ENCODE assay signal across 26 cellular contexts in genomic region chr10:21764790-21765189, GRCh38.
DNase-seq lines count a peak whose midpoint lies in the region; ATAC-seq and TF ChIP-seq lines count a peak whose summit lies in the region.
"Had no signal": no experiment of that assay in that cellular context is flagged by ENCODE, and none has a peak within 500 bp of the region (broad histone marks: within the 10 kb centered on the region; RNA-seq: fewer than 3 reads in every experiment).

No MANE protein-coding gene starts in this region.

- no peaks in the 10 kb centered on the region for H3K36me3 ChIP-seq in HEK293 (ENCODE audit: control insufficient read depth in 2 of 2, insufficient read depth in 1 of 2, low read length in 2 of 2)
- H3K36me3 ChIP-seq: uterus had no signal

- ATAC-seq in T-helper 17 cell (peak; percentile 56), HG02588 (IDR thresholded peaks at IDR 0.05; ENCODE audit: unreplicated experiment) (no peak)
- ATAC-seq in naive thymus-derived CD8-positive, alpha-beta T cell, result peak; percentile 83 to 91
- ATAC-seq: GM12878, psoas muscle, Right ventricle myocardium inferior, SK-N-SH treated with all-trans-retinoic acid at 6 μM for 48 hours had no signal

- POLR2A ChIA-PET in HEK293 (lab: Yijun Ruan, JAX), result no interaction called here
- POLR2A ChIA-PET in naive thymus-derived CD8-positive, alpha-beta T cell (lab: Charles Lee), result interaction anchor here (1.1 kb wide), 1 partner anchor 18 kb away, joined by 3 read pairs; no protein-coding TSS in a partner anchor

- H3K4me3 ChIP-seq in HEK293 (ENCODE audit: low read depth, low read length), result no peak overlapping the region
- H3K4me3 ChIP-seq: GM12878, left ventricle myocardium inferior, PC-9, psoas muscle, uterus had no signal

- no peak for TF ChIP-seq CTCF in HEK293 (tag by site-specific recombination; IDR thresholded peaks at IDR 0.05)

- H3K4me1 ChIP-seq in HEK293 (ENCODE audit: control insufficient read depth, insufficient read depth, low read length), result no peaks in the 10 kb centered on the region
- H3K4me1 ChIP-seq: left ventricle myocardium inferior, psoas muscle, uterus had no signal

- H3K27ac ChIP-seq in HEK293 (ENCODE audit: extremely low read depth, low read depth, low read length), result no peak overlapping the region
- H3K27ac ChIP-seq: C4-2B, epithelial cell of prostate, left ventricle myocardium inferior, PC-9, psoas muscle, uterus had no signal

- DNase-seq in activated naive CD4-positive, alpha-beta T cell (lab: John Stamatoyannopoulos, UW), result no peak
- DNase-seq in T-helper 17 cell, result no peak
- peak in 4 of 10 donors; percentile 1 to 51 (median 25) for DNase-seq in naive thymus-derived CD8-positive, alpha-beta T cell
- no peak for DNase-seq in stimulated activated CD4-positive, alpha-beta T cell treated with anti-CD3 and anti-CD28 coated beads, Interleukin-15, amount 100 ng/mL, for 24 hours
- DNase-seq: activated effector memory CD4-positive, alpha-beta T cell treated with Interleukin-2 at 50 U/mL for 16 hours; effector CD8-positive, alpha-beta T cell; glutamatergic neuron; GOT3; islet precursor cell; Kasumi-1; left ventricle myocardium inferior; NCI-H510A; nucleus accumbens; PC-9; psoas muscle; T1000; uterus had no signal

- H3K9me3 ChIP-seq in HEK293 (ENCODE audit: control insufficient read depth, insufficient read depth, low read depth, low read length) (no peaks in the 10 kb centered on the region), T-helper 17 cell (ENCODE audit: control insufficient read depth, low read length, poor library complexity, severe bottlenecking) (no peaks in the 10 kb centered on the region)
- H3K9me3 ChIP-seq: left ventricle myocardium inferior, psoas muscle, uterus had no signal

- H3K27ac Mint-ChIP-seq in activated naive CD4-positive, alpha-beta T cell treated with anti-CD3 and anti-CD28 coated beads, Interleukin-2, amount 50 U/mL, for 24 hours, result peak overlapping the region; percentile 91
- peak overlapping the region; percentile 70 for H3K27ac Mint-ChIP-seq in T-helper 17 cell
- peak overlapping the region in 9 of 10 donors; percentile 1 to 89 (median 76) for H3K27ac Mint-ChIP-seq in naive thymus-derived CD8-positive, alpha-beta T cell
- H3K27ac Mint-ChIP-seq: stimulated activated naive CD8-positive, alpha-beta T cell treated with anti-CD3 and anti-CD28 coated beads, Interleukin-15, Interleukin-2, amounts not matched to agents 100 ng/mL and 50 ng/mL, for 24 hours had no signal

- H3K9me3 Mint-ChIP-seq in activated naive CD4-positive, alpha-beta T cell treated with anti-CD3 and anti-CD28 coated beads, Interleukin-2, amount 50 U/mL, for 24 hours, result no peaks in the 10 kb centered on the region
- no peaks in the 10 kb centered on the region for H3K9me3 Mint-ChIP-seq in naive thymus-derived CD8-positive, alpha-beta T cell
- H3K9me3 Mint-ChIP-seq: stimulated activated naive CD8-positive, alpha-beta T cell treated with anti-CD3 and anti-CD28 coated beads, Interleukin-15, Interleukin-2, amounts not matched to agents 100 ng/mL and 50 ng/mL, for 24 hours had no signal

- H3K4me1 Mint-ChIP-seq in activated naive CD4-positive, alpha-beta T cell treated with anti-CD3 and anti-CD28 coated beads, Interleukin-2, amount 50 U/mL, for 24 hours, result peaks cover 19% of the 10 kb centered on the region
- H3K4me1 Mint-ChIP-seq in T-helper 17 cell, result peaks cover 6% of the 10 kb centered on the region
- H3K4me1 Mint-ChIP-seq in naive thymus-derived CD8-positive, alpha-beta T cell, result peaks cover 3 to 8% (median 6%) of the 10 kb centered on the region in 4 donors

- peak overlapping the region; percentile 62 for H3K4me3 Mint-ChIP-seq in activated naive CD4-positive, alpha-beta T cell treated with anti-CD3 and anti-CD28 coated beads, Interleukin-2, amount 50 U/mL, for 24 hours
- no peak overlapping the region for H3K4me3 Mint-ChIP-seq in T-helper 17 cell
- H3K4me3 Mint-ChIP-seq in naive thymus-derived CD8-positive, alpha-beta T cell, result peak overlapping the region in 7 of 10 donors; percentile 2 to 50 (median 20)
- H3K4me3 Mint-ChIP-seq: stimulated activated naive CD8-positive, alpha-beta T cell treated with anti-CD3 and anti-CD28 coated beads, Interleukin-15, Interleukin-2, amounts not matched to agents 100 ng/mL and 50 ng/mL, for 24 hours had no signal

- H3K36me3 Mint-ChIP-seq in activated naive CD4-positive, alpha-beta T cell treated with anti-CD3 and anti-CD28 coated beads, Interleukin-2, amount 50 U/mL, for 24 hours, result peaks cover 8% of the 10 kb centered on the region
- peaks cover 2% of the 10 kb centered on the region for H3K36me3 Mint-ChIP-seq in T-helper 17 cell (ENCODE audit: low read depth)
- H3K36me3 Mint-ChIP-seq in naive thymus-derived CD8-positive, alpha-beta T cell, result peaks cover 0 to 14% (median 9%) of the 10 kb centered on the region in 3 donors

- no peaks in the 10 kb centered on the region for H3K27me3 Mint-ChIP-seq in activated naive CD4-positive, alpha-beta T cell treated with anti-CD3 and anti-CD28 coated beads, Interleukin-2, amount 50 U/mL, for 24 hours
- no peaks in the 10 kb centered on the region for H3K27me3 Mint-ChIP-seq in T-helper 17 cell
- no peaks in the 10 kb centered on the region for H3K27me3 Mint-ChIP-seq in naive thymus-derived CD8-positive, alpha-beta T cell
- H3K27me3 Mint-ChIP-seq: stimulated activated naive CD8-positive, alpha-beta T cell treated with anti-CD3 and anti-CD28 coated beads, Interleukin-15, Interleukin-2, amounts not matched to agents 100 ng/mL and 50 ng/mL, for 24 hours had no signal

- CTCF ChIA-PET in HEK293 (lab: Yijun Ruan, JAX), result interaction anchor here (0.6 kb wide), 1 partner anchor 139 kb away, joined by 3 read pairs; no protein-coding TSS in a partner anchor

TF ChIP-seq in HEK293, 187 proteins besides CTCF, POLR2A, EP300 and RAD21:
- TF ChIP-seq SCRT2 (tag by site-specific recombination; IDR thresholded peaks at IDR 0.05) (peak; percentile 38; the same call in 1 of the 2 replicates), SCRT1 (tag by site-specific recombination; IDR thresholded peaks at IDR 0.05; ENCODE audit: borderline replicate concordance) (peak; percentile 58; the same call in 1 of the 2 replicates), ZNF792 (tag by site-specific recombination; IDR thresholded peaks at IDR 0.05) (no peak)
